Comparison of ENCODE assay signal across 1 cellular context in genomic region chr11:116835791-116836647, GRCh38.
TF ChIP-seq lines count a peak whose summit lies in the region.

No MANE protein-coding gene starts in this region.

TF ChIP-seq in H1, 55 proteins besides CTCF, POLR2A, EP300 and RAD21:
- no peak for TF ChIP-seq SAP30 (IDR thresholded peaks at IDR 0.05; ENCODE audit: insufficient read depth, insufficient replicate concordance, low read length)
- peak; percentile 44 for TF ChIP-seq TAF1 (IDR thresholded peaks at IDR 0.05; ENCODE audit: low read depth, low read length)
- peak; percentile 87; the same call in 1 of the 2 replicates for TF ChIP-seq MAX (IDR thresholded peaks at IDR 0.05)
- TF ChIP-seq PHF8 (conservative IDR thresholded peaks at IDR 0.05; ENCODE audit: low read depth, low read length): peak; percentile 59
- TF ChIP-seq TCF12 (IDR thresholded peaks at IDR 0.05; ENCODE audit: low read depth, low read length): no peak
- TF ChIP-seq HDAC6 (IDR thresholded peaks at IDR 0.05; ENCODE audit: low read depth, low read length): no peak
- TF ChIP-seq CHD1 (IDR thresholded peaks at IDR 0.05; ENCODE audit: low read depth, low read length): no peak
- TF ChIP-seq TAF7 (optimal IDR thresholded peaks at IDR 0.05; ENCODE audit: borderline replicate concordance, low read depth, low read length): no peak
- TF ChIP-seq TEAD4 (IDR thresholded peaks at IDR 0.05; ENCODE audit: low read depth, low read length): no peak
- peak; percentile 91 for TF ChIP-seq CTBP2 (IDR thresholded peaks at IDR 0.05; ENCODE audit: borderline replicate concordance, insufficient read depth, insufficient read length, low read length)
- no peak for TF ChIP-seq USF2 (IDR thresholded peaks at IDR 0.05; ENCODE audit: low read length)
- TF ChIP-seq CHD7 (IDR thresholded peaks at IDR 0.05; ENCODE audit: insufficient replicate concordance, low read length): no peak
- TF ChIP-seq TBP (IDR thresholded peaks at IDR 0.05; ENCODE audit: low read depth, low read length): no peak
- TF ChIP-seq BACH1 (IDR thresholded peaks at IDR 0.05; ENCODE audit: low read length): no peak
- no peak for TF ChIP-seq CHD2 (IDR thresholded peaks at IDR 0.05; ENCODE audit: low read length)
- TF ChIP-seq NRF1 (IDR thresholded peaks at IDR 0.05; ENCODE audit: low read depth, low read length): peak; percentile 45; the same call in 1 of the 2 replicates
- TF ChIP-seq EGR1 (IDR thresholded peaks at IDR 0.05; ENCODE audit: borderline replicate concordance, low read depth, low read length): no peak
- TF ChIP-seq BCL11A (IDR thresholded peaks at IDR 0.05; ENCODE audit: low read depth in 2 of 2, low read length in 2 of 2): no peak
- no peak for TF ChIP-seq CBX5 (IDR thresholded peaks at IDR 0.05; ENCODE audit: low read depth, low read length)
- TF ChIP-seq JUND (IDR thresholded peaks at IDR 0.05; ENCODE audit: low read length): no peak
- TF ChIP-seq HDAC2 (IDR thresholded peaks at IDR 0.05; ENCODE audit: borderline replicate concordance in 1 of 2, low read depth in 2 of 2, low read length in 2 of 2): peak in 1 of 2 experiments; percentile 85; a peak in 1 of 4 replicates
- TF ChIP-seq E2F6 (IDR thresholded peaks at IDR 0.05): peak; percentile 81
- no peak for TF ChIP-seq SIRT6 (IDR thresholded peaks at IDR 0.05; ENCODE audit: low read length)
- TF ChIP-seq SIN3A (conservative IDR thresholded peaks at IDR 0.05 in 1 of 2, IDR thresholded peaks at IDR 0.05 in 1 of 2; ENCODE audit: low read depth in 1 of 2, low read length in 2 of 2): no peak; a peak in 1 of 4 replicates
- no peak for TF ChIP-seq RNF2 (IDR thresholded peaks at IDR 0.05; ENCODE audit: borderline replicate concordance, low read depth, low read length, missing control alignments, poor library complexity, severe bottlenecking)
- TF ChIP-seq ZNF274 (IDR thresholded peaks at IDR 0.05; ENCODE audit: borderline replicate concordance, extremely low read depth, low read length): no peak
- TF ChIP-seq BRCA1 (IDR thresholded peaks at IDR 0.05; ENCODE audit: low read depth, low read length): no peak
- TF ChIP-seq RXRA (IDR thresholded peaks at IDR 0.05; ENCODE audit: insufficient read depth, low read depth, low read length): no peak
- no peak for TF ChIP-seq ATF2 (IDR thresholded peaks at IDR 0.05; ENCODE audit: low read length)
- no peak for TF ChIP-seq RFX5 (IDR thresholded peaks at IDR 0.05; ENCODE audit: borderline replicate concordance, low read depth, low read length)
- no peak for TF ChIP-seq YY1 (IDR thresholded peaks at IDR 0.05; ENCODE audit: low read depth, low read length)
- no peak for TF ChIP-seq GTF2F1 (IDR thresholded peaks at IDR 0.05; ENCODE audit: borderline replicate concordance, low read depth, low read length)
- TF ChIP-seq KDM5A (IDR thresholded peaks at IDR 0.05; ENCODE audit: low read length): no peak
- no peak for TF ChIP-seq MAFK (IDR thresholded peaks at IDR 0.05; ENCODE audit: low read depth, low read length)
- TF ChIP-seq EZH2 (IDR thresholded peaks at IDR 0.05; ENCODE audit: low read depth, low read length, severe bottlenecking): no peak
- no peak for TF ChIP-seq JUN (IDR thresholded peaks at IDR 0.05; ENCODE audit: low read depth, low read length)
- no peak for TF ChIP-seq SUZ12 (IDR thresholded peaks at IDR 0.05; ENCODE audit: low read length)
- no peak for TF ChIP-seq NANOG (IDR thresholded peaks at IDR 0.05; ENCODE audit: insufficient read depth, low read depth, low read length, poor library complexity, severe bottlenecking)
- TF ChIP-seq CEBPB (IDR thresholded peaks at IDR 0.05; ENCODE audit: low read depth, low read length): no peak
- TF ChIP-seq KDM1A (IDR thresholded peaks at IDR 0.05; ENCODE audit: borderline replicate concordance, low read length): 0 out of 2 replicates have a peak, but pooled peaks have one; percentile 18
- peak; percentile 88 for TF ChIP-seq ASH2L (IDR thresholded peaks at IDR 0.05; ENCODE audit: low read length)
- TF ChIP-seq SRF (IDR thresholded peaks at IDR 0.05; ENCODE audit: low read depth, low read length): no peak
- TF ChIP-seq SP2 (IDR thresholded peaks at IDR 0.05; ENCODE audit: low read length): no peak
- TF ChIP-seq CBX8 (IDR thresholded peaks at IDR 0.05; ENCODE audit: borderline replicate concordance, low read depth, low read length): no peak
- no peak for TF ChIP-seq GABPA (IDR thresholded peaks at IDR 0.05; ENCODE audit: borderline replicate concordance, insufficient read depth, low read length)
- no peak for TF ChIP-seq POU5F1 (IDR thresholded peaks at IDR 0.05; ENCODE audit: low read depth, low read length)
- TF ChIP-seq SP1 (IDR thresholded peaks at IDR 0.05; ENCODE audit: low read depth, low read length): no peak
- TF ChIP-seq FOSL1 (IDR thresholded peaks at IDR 0.05; ENCODE audit: insufficient read depth, low read depth, low read length): no peak
- TF ChIP-seq SIX5 (IDR thresholded peaks at IDR 0.05; ENCODE audit: low read depth, low read length): no peak
- TF ChIP-seq KDM4A (IDR thresholded peaks at IDR 0.05; ENCODE audit: low read depth, low read length, severe bottlenecking): peak; percentile 97
- TF ChIP-seq ATF3 (IDR thresholded peaks at IDR 0.05; ENCODE audit: insufficient read depth, low read depth, low read length): no peak
- 0 out of 2 replicates have a peak, but pooled peaks have one; percentile 30 for TF ChIP-seq RBBP5 (IDR thresholded peaks at IDR 0.05; ENCODE audit: borderline replicate concordance, low read depth, low read length)
- peak; percentile 63 for TF ChIP-seq POLR2AphosphoS5 (IDR thresholded peaks at IDR 0.05; ENCODE audit: low read depth, low read length)
- TF ChIP-seq SP4 (IDR thresholded peaks at IDR 0.05; ENCODE audit: low read length): no peak
- TF ChIP-seq CREB1 (IDR thresholded peaks at IDR 0.05): no peak
